18 cellular contexts compared by ENCODE assay signal in the genomic region with DNA sequence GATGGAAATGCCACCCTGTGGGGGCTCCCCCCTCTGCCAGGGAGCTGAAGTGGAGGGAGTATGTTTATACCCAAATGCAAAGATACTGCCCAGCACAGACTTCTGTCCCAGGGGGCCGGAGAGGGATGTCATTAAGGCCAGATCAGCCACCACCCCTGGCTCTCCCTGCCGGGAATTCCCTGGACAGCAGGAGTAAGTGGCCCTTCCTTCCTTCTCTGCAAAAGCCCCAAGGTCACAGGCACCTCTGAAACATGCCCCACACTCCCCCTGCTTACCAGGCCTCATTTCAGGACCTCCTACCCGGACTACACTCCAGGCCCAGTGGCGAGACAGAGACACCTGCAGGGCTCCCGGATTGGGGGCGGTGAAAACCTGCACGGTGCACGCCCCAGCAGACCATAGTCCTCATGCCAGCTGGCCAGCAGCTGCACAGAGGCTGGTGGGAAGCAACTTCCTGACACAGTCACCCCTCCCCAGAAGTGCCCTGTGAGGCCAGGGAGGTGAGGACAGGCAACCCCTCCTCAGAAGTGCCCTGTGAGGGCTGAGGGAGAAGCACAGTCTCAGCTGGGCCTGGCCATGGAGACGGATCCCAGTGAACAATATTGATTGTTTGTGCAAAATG. TPM values are rescaled to one million over a fixed set of nuclear protein-coding genes. Genes with fewer than 3 reads are reported as not detected.
A peak's percentile ranks its signal among the peaks of the same experiment; 100 is the strongest.
DNase-seq lines count a peak whose midpoint lies in the region; ATAC-seq and TF ChIP-seq lines count a peak whose summit lies in the region.
"Had no signal": no experiment of that assay in that cellular context is flagged by ENCODE, and none has a peak within 500 bp of the region (broad histone marks: within the 10 kb centered on the region; RNA-seq: fewer than 3 reads in every experiment).

No MANE protein-coding gene starts in this region.

- intact Hi-C loops in CD4-positive, alpha-beta memory T cell (cut with micrococcal nuclease), result no loop called here

- no peaks in the 10 kb centered on the region for H3K4me1 Mint-ChIP-seq in CD4-positive, alpha-beta memory T cell
- H3K4me1 Mint-ChIP-seq: activated naive CD4-positive, alpha-beta T cell treated with anti-CD3 and anti-CD28 coated beads, Interleukin-2, amount 10 ng/mL, durations not matched to agents 7 days and 5 days; CD14-positive monocyte had no signal

- no peak for TF ChIP-seq CTCF in HEK293 (tag by site-specific recombination; IDR thresholded peaks at IDR 0.05)
- no peak for TF ChIP-seq CTCF in osteoblast (IDR thresholded peaks at IDR 0.05; ENCODE audit: extremely low read depth, low read depth, low read length)

- H3K9me3 Mint-ChIP-seq in CD4-positive, alpha-beta memory T cell, result no peaks in the 10 kb centered on the region
- H3K9me3 Mint-ChIP-seq: activated naive CD4-positive, alpha-beta T cell treated with anti-CD3 and anti-CD28 coated beads, Interleukin-2, amount 10 ng/mL, durations not matched to agents 7 days and 5 days; CD14-positive monocyte; dendritic cell treated with granulocyte-macrophage colony-stimulating factor and Interleukin-4, amounts not matched to agents 40 ng/mL and 50 ng/mL, for 4 days had no signal

- DNase-seq in COLO668 (lab: John Stamatoyannopoulos, UW; ENCODE audit: unreplicated experiment) (peak; percentile 58), ecto neural progenitor cell (ENCODE audit: low spot score) (peak; percentile 45), osteoblast (ENCODE audit: insufficient read length, low spot score, missing footprints) (peak; percentile 86), NCI-H526 (lab: John Stamatoyannopoulos, UW) (no peak)
- no peak for DNase-seq in CD4-positive, alpha-beta memory T cell
- DNase-seq: activated CD8-positive, alpha-beta memory T cell treated with anti-CD3 and anti-CD28 coated beads, Interleukin-2, amount 50 U/mL, for 4 hours; activated naive CD4-positive, alpha-beta T cell treated with anti-CD3 and anti-CD28 coated beads, Interleukin-2, amount 10 ng/mL, durations not matched to agents 7 days and 5 days; DND-41; NCI-H1930; NCI-H524 had no signal

- no peaks in the 10 kb centered on the region for H3K36me3 Mint-ChIP-seq in CD4-positive, alpha-beta memory T cell
- H3K36me3 Mint-ChIP-seq: activated naive CD4-positive, alpha-beta T cell treated with anti-CD3 and anti-CD28 coated beads, Interleukin-2, amount 10 ng/mL, durations not matched to agents 7 days and 5 days; CD14-positive monocyte had no signal

- POLR2A ChIA-PET in HEK293 (lab: Yijun Ruan, JAX), result no interaction called here
- POLR2A ChIA-PET in CD4-positive, alpha-beta memory T cell (lab: Charles Lee; ENCODE audit: partially characterized antibody), result no interaction called here

- H3K27ac ChIP-seq in HEK293 (ENCODE audit: extremely low read depth, low read depth, low read length), result no peak overlapping the region
- H3K27ac ChIP-seq in osteoblast (ENCODE audit: low read depth, low read length), result no peak overlapping the region
- no peak overlapping the region for H3K27ac ChIP-seq in CD4-positive, alpha-beta memory T cell (ENCODE audit: low read depth, low read length)
- H3K27ac ChIP-seq: body of pancreas, pancreas, tibial nerve had no signal

- no peak overlapping the region for H3K4me2 ChIP-seq in osteoblast (ENCODE audit: insufficient read depth, low read length)
- H3K4me2 ChIP-seq: smooth muscle cell had no signal

- no peaks in the 10 kb centered on the region for H3K79me2 ChIP-seq in osteoblast (ENCODE audit: insufficient read depth, low read length)

- H3K4me1 ChIP-seq in HEK293 (ENCODE audit: control insufficient read depth, insufficient read depth, low read length) (no peaks in the 10 kb centered on the region), osteoblast (ENCODE audit: insufficient read depth, low read length) (no peaks in the 10 kb centered on the region)
- H3K4me1 ChIP-seq in CD4-positive, alpha-beta memory T cell (ENCODE audit: insufficient read depth, low read length), result no peaks in the 10 kb centered on the region
- H3K4me1 ChIP-seq: body of pancreas, pancreas, tibial nerve had no signal

- CTCF ChIA-PET in HEK293 (lab: Yijun Ruan, JAX), result no interaction called here
- CTCF ChIA-PET in CD4-positive, alpha-beta memory T cell (lab: Charles Lee; ENCODE audit: partially characterized antibody), result no interaction called here

- ATAC-seq in GM19463 (IDR thresholded peaks at IDR 0.05; ENCODE audit: unreplicated experiment), result no peak
- ATAC-seq: body of pancreas had no signal

- no peak overlapping the region for H3K27ac Mint-ChIP-seq in CD4-positive, alpha-beta memory T cell
- H3K27ac Mint-ChIP-seq: activated naive CD4-positive, alpha-beta T cell treated with anti-CD3 and anti-CD28 coated beads, Interleukin-2, amount 10 ng/mL, durations not matched to agents 7 days and 5 days; CD14-positive monocyte; dendritic cell treated with granulocyte-macrophage colony-stimulating factor and Interleukin-4, amounts not matched to agents 40 ng/mL and 50 ng/mL, for 4 days had no signal

- H3K4me3 Mint-ChIP-seq in CD4-positive, alpha-beta memory T cell, result no peak overlapping the region
- H3K4me3 Mint-ChIP-seq: activated naive CD4-positive, alpha-beta T cell treated with anti-CD3 and anti-CD28 coated beads, Interleukin-2, amount 10 ng/mL, durations not matched to agents 7 days and 5 days; CD14-positive monocyte; dendritic cell treated with granulocyte-macrophage colony-stimulating factor and Interleukin-4, amounts not matched to agents 40 ng/mL and 50 ng/mL, for 4 days had no signal

- no peaks in the 10 kb centered on the region for H4K20me1 ChIP-seq in osteoblast (ENCODE audit: insufficient read depth, low read length)

- H3K9me3 ChIP-seq in HEK293 (ENCODE audit: control insufficient read depth, insufficient read depth, low read depth, low read length) (no peaks in the 10 kb centered on the region), osteoblast (ENCODE audit: low read depth, low read length) (no peaks in the 10 kb centered on the region)
- no peaks in the 10 kb centered on the region for H3K9me3 ChIP-seq in CD4-positive, alpha-beta memory T cell (ENCODE audit: control insufficient read depth in 1 of 2, low read length in 2 of 2)
- H3K9me3 ChIP-seq: body of pancreas, pancreas, tibial nerve had no signal

- no peak overlapping the region for H2AFZ ChIP-seq in osteoblast (ENCODE audit: low read length)

- H3K27me3 Mint-ChIP-seq in CD4-positive, alpha-beta memory T cell, result peaks cover 0 to 2% of the 10 kb centered on the region in 2 donors
- H3K27me3 Mint-ChIP-seq: dendritic cell treated with granulocyte-macrophage colony-stimulating factor and Interleukin-4, amounts not matched to agents 40 ng/mL and 50 ng/mL, for 4 days had no signal

- H3K4me3 ChIP-seq in HEK293 (ENCODE audit: low read depth, low read length) (no peak overlapping the region), osteoblast (ENCODE audit: insufficient read depth, low read length) (no peak overlapping the region)
- H3K4me3 ChIP-seq in CD4-positive, alpha-beta memory T cell (ENCODE audit: low read length in 2 of 2), result no peak overlapping the region
- H3K4me3 ChIP-seq: body of pancreas, pancreas, smooth muscle cell, tibial nerve had no signal

- H3K27me3 ChIP-seq in osteoblast (ENCODE audit: insufficient read depth, low read length), result no peaks in the 10 kb centered on the region
- no peaks in the 10 kb centered on the region for H3K27me3 ChIP-seq in CD4-positive, alpha-beta memory T cell (ENCODE audit: insufficient read depth, low read length)
- H3K27me3 ChIP-seq: body of pancreas, pancreas, tibial nerve had no signal

- H3K36me3 ChIP-seq in HEK293 (ENCODE audit: control insufficient read depth in 2 of 2, insufficient read depth in 1 of 2, low read length in 2 of 2) (no peaks in the 10 kb centered on the region), osteoblast (ENCODE audit: insufficient read depth, low read length) (no peaks in the 10 kb centered on the region)
- no peaks in the 10 kb centered on the region for H3K36me3 ChIP-seq in CD4-positive, alpha-beta memory T cell (ENCODE audit: insufficient read depth, low read length)
- H3K36me3 ChIP-seq: pancreas, tibial nerve had no signal

TF ChIP-seq in HEK293, 187 proteins besides CTCF, POLR2A, EP300 and RAD21:
- TF ChIP-seq ZNF214 (tag by site-specific recombination; IDR thresholded peaks at IDR 0.05; ENCODE audit: borderline replicate concordance) (no peak), ZIC2 (tag by site-specific recombination; IDR thresholded peaks at IDR 0.05) (peak; percentile 68), GLIS1 (tag by site-specific recombination; IDR thresholded peaks at IDR 0.05) (peak; percentile 28; the same call in 1 of the 2 replicates), ZBTB21 (tag by site-specific recombination; IDR thresholded peaks at IDR 0.05) (no peak), ZBTB17 (tag by site-specific recombination; IDR thresholded peaks at IDR 0.05) (no peak), ZNF473 (tag by site-specific recombination; IDR thresholded peaks at IDR 0.05) (no peak), ZNF335 (tag by site-specific recombination; conservative IDR thresholded peaks at IDR 0.05) (no peak), ZNF2 (tag by site-specific recombination; IDR thresholded peaks at IDR 0.05) (no peak), FEZF1 (tag by site-specific recombination; IDR thresholded peaks at IDR 0.05) (no peak), ZNF555 (tag by site-specific recombination; conservative IDR thresholded peaks at IDR 0.05) (no peak)

RNA-seq across cellular contexts. Expression of a gene that starts 33.0 kb away (rescaled TPM):
- under 0.01 TPM in 2 replicates for total RNA-seq in osteoblast
- total RNA-seq in CD4-positive, alpha-beta memory T cell, result not detected
- not detected for polyA plus RNA-seq in CD4-positive, alpha-beta memory T cell

Comparison
In these comparisons a context has a peak if more than half of its experiments do, and no peak if none do; other contexts are left out.
1. DNase-seq: peak in COLO668 (single experiment), ecto neural progenitor cell (single experiment) and osteoblast (single experiment); none in NCI-H526 (0 of 2) and CD4-positive, alpha-beta memory T cell (0 of 5).